In genomic region chr3:64131755-64132154, GRCh38 we compare ENCODE assay signal across 30 cellular contexts.
A peak's percentile ranks its signal among the peaks of the same experiment; 100 is the strongest.
DNase-seq lines count a peak whose midpoint lies in the region; ATAC-seq and TF ChIP-seq lines count a peak whose summit lies in the region.
"Had no signal": no experiment of that assay in that cellular context is flagged by ENCODE, and none has a peak within 500 bp of the region (broad histone marks: within the 10 kb centered on the region; RNA-seq: fewer than 3 reads in every experiment).

No MANE protein-coding gene starts in this region.

- no peaks in the 10 kb centered on the region for H3K9me3 ChIP-seq in hepatocyte (ENCODE audit: low read depth)
- H3K9me3 ChIP-seq in vagina, result no peaks in the 10 kb centered on the region
- H3K9me3 ChIP-seq: BLaER1, heart left ventricle, lower lobe of right lung, Peyer's patch had no signal

- TF ChIP-seq CTCF in HFFc6 (IDR thresholded peaks at IDR 0.05), result no peak
- no peak for TF ChIP-seq CTCF in hepatocyte (IDR thresholded peaks at IDR 0.05; ENCODE audit: poor library complexity)
- no peak for TF ChIP-seq CTCF in vagina (IDR thresholded peaks at IDR 0.05)

- no peaks in the 10 kb centered on the region for H3K79me2 ChIP-seq in hepatocyte

- H3K4me1 ChIP-seq in hepatocyte (ENCODE audit: insufficient read depth) (peaks cover 9% of the 10 kb centered on the region), vagina (peaks cover 30% of the 10 kb centered on the region)
- H3K4me1 ChIP-seq: BLaER1, foreskin keratinocyte, lower lobe of right lung, Peyer's patch had no signal

- H3K4me1 Mint-ChIP-seq in HFFc6 (ENCODE audit: low read depth), result peaks cover 42% of the 10 kb centered on the region
- H3K4me1 Mint-ChIP-seq: activated naive CD8-positive, alpha-beta T cell treated with anti-CD3 and anti-CD28 coated beads for 36 hours; stimulated activated effector memory CD8-positive, alpha-beta T cell treated with anti-CD3 and anti-CD28 coated beads, Interleukin-12 subunit alpha, Interleukin-12 subunit beta, amount 100 ng/mL, for 72 hours had no signal

- TF ChIP-seq POLR2A in vagina (IDR thresholded peaks at IDR 0.05), result no peak

- no peak for ATAC-seq in HG02970 (IDR thresholded peaks at IDR 0.05; ENCODE audit: low FRiP score, unreplicated experiment)
- ATAC-seq: esophagus mucosa; foreskin keratinocyte; heart left ventricle; lower lobe of right lung; natural killer cell treated with Interleukin-12 subunit alpha and Interleukin-12 subunit beta and Interleukin-15 and Interleukin-18, amount 100 ng/mL, for 72 hours; stimulated activated effector memory CD8-positive, alpha-beta T cell treated with anti-CD3 and anti-CD28 coated beads, Interleukin-12 subunit alpha, Interleukin-12 subunit beta, amount 100 ng/mL, for 72 hours had no signal

- no peak overlapping the region for H3K4me2 ChIP-seq in hepatocyte
- H3K4me2 ChIP-seq: BLaER1 had no signal

- DNase-seq in HFFc6 (peak; percentile 10), RPMI7951 (ENCODE audit: low read depth) (peak; percentile 41), hepatocyte (ENCODE audit: low spot score) (peak; percentile 13), vagina (ENCODE audit: extremely low spot score in 2 of 2) (no peak), ecto neural progenitor cell (ENCODE audit: low spot score) (no peak), caudate nucleus (lab: John Stamatoyannopoulos, UW) (no peak)
- DNase-seq: activated CD4-positive, alpha-beta T cell treated with anti-CD3 and anti-CD28 coated beads for 48 hours; activated CD8-positive, alpha-beta memory T cell treated with anti-CD3 and anti-CD28 coated beads for 24 hours; activated effector memory CD4-positive, alpha-beta T cell treated with anti-CD3 and anti-CD28 coated beads, Interleukin-2, amount 50 U/mL, for 16 hours; activated naive CD8-positive, alpha-beta T cell treated with anti-CD3 and anti-CD28 coated beads for 36 hours; aorta; DMS79; foreskin keratinocyte; GF-D8; GM23248; heart left ventricle; KBM-7; lower lobe of right lung; MM.1S; NCI-H1930; NCI-H2227 treated with DMSO at 0.1 percent for 48 hours; NCI-H748 treated with DMSO at 0.1 percent for 48 hours; Peyer's patch; trophoblast cell had no signal

- no peaks in the 10 kb centered on the region for H3K9me2 ChIP-seq in hepatocyte (replicated peaks; ENCODE audit: insufficient read depth)

- no peaks in the 10 kb centered on the region for H3K9me3 Mint-ChIP-seq in HFFc6
- H3K9me3 Mint-ChIP-seq: activated naive CD8-positive, alpha-beta T cell treated with anti-CD3 and anti-CD28 coated beads for 36 hours; stimulated activated effector memory CD8-positive, alpha-beta T cell treated with anti-CD3 and anti-CD28 coated beads, Interleukin-12 subunit alpha, Interleukin-12 subunit beta, amount 100 ng/mL, for 72 hours had no signal

- peaks cover 35% of the 10 kb centered on the region for H3K36me3 Mint-ChIP-seq in HFFc6 (ENCODE audit: low read depth)
- H3K36me3 Mint-ChIP-seq: activated naive CD8-positive, alpha-beta T cell treated with anti-CD3 and anti-CD28 coated beads for 36 hours; natural killer cell treated with Interleukin-12 subunit alpha and Interleukin-12 subunit beta and Interleukin-15 and Interleukin-18, amount 100 ng/mL, for 72 hours; stimulated activated effector memory CD8-positive, alpha-beta T cell treated with anti-CD3 and anti-CD28 coated beads, Interleukin-12 subunit alpha, Interleukin-12 subunit beta, amount 100 ng/mL, for 72 hours had no signal

- no peak overlapping the region for H3K4me3 ChIP-seq in hepatocyte
- H3K4me3 ChIP-seq in vagina, result no peak overlapping the region
- H3K4me3 ChIP-seq: BLaER1, coronary artery, GM23248, heart left ventricle, lower lobe of right lung, Peyer's patch had no signal

- H3K36me3 ChIP-seq in hepatocyte (replicated peaks; ENCODE audit: insufficient read depth, low read depth) (no peaks in the 10 kb centered on the region), vagina (no peaks in the 10 kb centered on the region)
- H3K36me3 ChIP-seq: BLaER1, lower lobe of right lung, Peyer's patch had no signal

- H3K27me3 ChIP-seq in hepatocyte (no peaks in the 10 kb centered on the region), vagina (no peaks in the 10 kb centered on the region)
- H3K27me3 ChIP-seq: BLaER1, foreskin keratinocyte, heart left ventricle, Peyer's patch had no signal

- 21% methylated on average over 1 of the region's 1 CpG for WGBS in hepatocyte (ENCODE audit: low lambda C conversion rate, missing lambda C conversion rate)

- H3K27me3 Mint-ChIP-seq in HFFc6 (ENCODE audit: insufficient read depth), result no peaks in the 10 kb centered on the region; the same call in none of the 2 replicates

- no peaks in the 10 kb centered on the region for H4K20me1 ChIP-seq in hepatocyte (ENCODE audit: insufficient read depth, poor library complexity, severe bottlenecking)
- H4K20me1 ChIP-seq: BLaER1 had no signal

- no peak overlapping the region for H3K4me3 Mint-ChIP-seq in HFFc6
- H3K4me3 Mint-ChIP-seq: activated naive CD8-positive, alpha-beta T cell treated with anti-CD3 and anti-CD28 coated beads for 36 hours; natural killer cell treated with Interleukin-12 subunit alpha and Interleukin-12 subunit beta and Interleukin-15 and Interleukin-18, amount 100 ng/mL, for 72 hours; stimulated activated effector memory CD8-positive, alpha-beta T cell treated with anti-CD3 and anti-CD28 coated beads, Interleukin-12 subunit alpha, Interleukin-12 subunit beta, amount 100 ng/mL, for 72 hours had no signal

- peak overlapping the region; percentile 27; the same call in 1 of the 2 replicates for H3K27ac Mint-ChIP-seq in HFFc6
- H3K27ac Mint-ChIP-seq: activated naive CD8-positive, alpha-beta T cell treated with anti-CD3 and anti-CD28 coated beads for 36 hours; natural killer cell treated with Interleukin-12 subunit alpha and Interleukin-12 subunit beta and Interleukin-15 and Interleukin-18, amount 100 ng/mL, for 72 hours; stimulated activated effector memory CD8-positive, alpha-beta T cell treated with anti-CD3 and anti-CD28 coated beads, Interleukin-12 subunit alpha, Interleukin-12 subunit beta, amount 100 ng/mL, for 72 hours had no signal

- no peak overlapping the region for H3K27ac ChIP-seq in hepatocyte
- peak overlapping the region; percentile 60 for H3K27ac ChIP-seq in vagina
- H3K27ac ChIP-seq in caudate nucleus (ENCODE audit: low read depth, low read length), result no peak overlapping the region
- H3K27ac ChIP-seq: BLaER1, coronary artery, foreskin keratinocyte, GM23248, lower lobe of right lung, Peyer's patch had no signal

- H2AFZ ChIP-seq in hepatocyte, result no peak overlapping the region
- H2AFZ ChIP-seq: GM23248 had no signal

- intact Hi-C loops in vagina (cut with DNase I), result no loop called here

Comparison
In these comparisons a context has a peak if more than half of its experiments do, and no peak if none do; other contexts are left out.
1. DNase-seq: peak in HFFc6 (single experiment), RPMI7951 (single experiment) and hepatocyte (single experiment); none in vagina (0 of 2), ecto neural progenitor cell (single experiment) and caudate nucleus (0 of 61).